In the genomic region with DNA sequence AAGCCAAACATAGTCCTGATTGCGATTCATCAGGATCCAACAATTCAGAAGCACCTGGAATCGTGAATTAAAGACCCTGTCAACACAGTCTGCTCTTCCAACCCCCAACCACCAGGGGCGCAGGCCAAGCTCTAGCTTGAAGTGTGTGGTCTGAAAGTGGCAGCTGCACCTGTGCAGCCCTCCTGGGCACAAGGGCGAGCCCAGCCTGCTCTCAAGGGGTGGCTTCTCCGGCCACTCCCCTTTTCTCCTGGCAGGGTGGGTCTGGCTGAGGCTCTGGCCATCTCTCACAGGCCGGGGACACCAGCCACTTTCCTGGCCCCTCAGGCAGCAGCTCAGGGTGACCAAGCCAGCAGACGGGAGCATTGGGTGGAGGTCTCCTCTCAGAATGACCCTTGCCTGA, we compare ENCODE assay signal across 11 cellular contexts.
A peak's percentile ranks its signal among the peaks of the same experiment; 100 is the strongest.
DNase-seq lines count a peak whose midpoint lies in the region; ATAC-seq and TF ChIP-seq lines count a peak whose summit lies in the region.
"Had no signal": no experiment of that assay in that cellular context is flagged by ENCODE, and none has a peak within 500 bp of the region (broad histone marks: within the 10 kb centered on the region; RNA-seq: fewer than 3 reads in every experiment).

No MANE protein-coding gene starts in this region.

- H3K4me3 Mint-ChIP-seq in neural crest cell: no peak overlapping the region
- no peak overlapping the region for H3K4me3 Mint-ChIP-seq in Calu3 (ENCODE audit: low read depth, unreplicated experiment)

- H3K9ac ChIP-seq in DND-41 (ENCODE audit: low read depth, low read length): no peak overlapping the region

- H3K4me1 Mint-ChIP-seq in neural crest cell (no peaks in the 10 kb centered on the region), Calu3 (ENCODE audit: low read depth, unreplicated experiment) (no peaks in the 10 kb centered on the region)

- no peaks in the 10 kb centered on the region for H3K4me1 ChIP-seq in DND-41 (ENCODE audit: insufficient read depth, low read length)

- no TSS peak for BruUV-seq in Calu3 (replicated peaks; lab: Mats Ljungman, UMichigan)

- H3K4me2 ChIP-seq in DND-41 (ENCODE audit: insufficient read depth, low read length): no peak overlapping the region

- peaks cover 11% of the 10 kb centered on the region for H3K79me2 ChIP-seq in DND-41 (ENCODE audit: insufficient read depth, low read length)

- H3K27ac ChIP-seq in DND-41 (ENCODE audit: low read length): no peak overlapping the region
- H3K27ac ChIP-seq in brain microvascular endothelial cell: no peak overlapping the region

- TF ChIP-seq CTCF in DND-41 (IDR thresholded peaks at IDR 0.05; ENCODE audit: borderline replicate concordance, extremely low read depth, low read length, poor library complexity, severe bottlenecking) (peak; percentile 45), brain microvascular endothelial cell (IDR thresholded peaks at IDR 0.05; ENCODE audit: low read depth, low read length, missing control alignments) (peak; percentile 71), neural crest cell (conservative IDR thresholded peaks at IDR 0.05) (peak; percentile 64), Calu3 (IDR thresholded peaks at IDR 0.05; ENCODE audit: unreplicated experiment) (no peak)

- intact Hi-C loops in Calu3 (cut with micrococcal nuclease; ENCODE audit: unreplicated experiment): no loop called here

- H3K27me3 ChIP-seq in DND-41 (ENCODE audit: insufficient read depth, low read length, poor library complexity): no peaks in the 10 kb centered on the region
- no peaks in the 10 kb centered on the region for H3K27me3 ChIP-seq in brain microvascular endothelial cell (replicated peaks)

- H3K36me3 Mint-ChIP-seq in neural crest cell (ENCODE audit: low read depth) (peaks cover 16% of the 10 kb centered on the region), Calu3 (ENCODE audit: insufficient read depth, unreplicated experiment) (peaks cover 4% of the 10 kb centered on the region)

- in situ Hi-C loops in brain microvascular endothelial cell (cut with HindIII; ENCODE audit: low pct_ligation_motif_present, low sequenced_read_pairs): no loop called here

- H3K27me3 Mint-ChIP-seq in neural crest cell (ENCODE audit: low read depth) (no peaks in the 10 kb centered on the region), Calu3 (ENCODE audit: unreplicated experiment) (no peaks in the 10 kb centered on the region)

- H3K9me3 Mint-ChIP-seq in neural crest cell (no peaks in the 10 kb centered on the region), Calu3 (ENCODE audit: low read depth, unreplicated experiment) (no peaks in the 10 kb centered on the region)

- no peaks in the 10 kb centered on the region for H3K9me3 ChIP-seq in DND-41 (ENCODE audit: insufficient read depth, low read length, severe bottlenecking)

- H3K27ac Mint-ChIP-seq in neural crest cell (ENCODE audit: unreplicated experiment) (no peak overlapping the region), Calu3 (ENCODE audit: unreplicated experiment) (no peak overlapping the region)

- peak; percentile 66; the same call in 2 of the 3 replicates for ATAC-seq in DND-41 (ENCODE audit: insufficient read depth, low read depth)
- ATAC-seq: left colon had no signal

- CTCF ChIA-PET in Calu3 (lab: Charles Lee): no interaction called here

- no peak for DNase-seq in DND-41
- peak; percentile 55 for DNase-seq in HuH-7 (ENCODE audit: low spot score)
- DNase-seq in brain microvascular endothelial cell: no peak
- peak; percentile 26 for DNase-seq in neural crest cell (ENCODE audit: low read depth, low spot score)
- DNase-seq in kidney tubule cell (ENCODE audit: low spot score): no peak
- no peak for DNase-seq in T1000 (lab: John Stamatoyannopoulos, UW)
- DNase-seq in Calu3: no peak
- no peak for DNase-seq in AG20443 (ENCODE audit: low spot score)
- DNase-seq: activated CD4-positive, alpha-beta T cell treated with anti-CD3 and anti-CD28 coated beads, Interleukin-2, amount 50 U/mL, for 1 hour; left colon; NCI-H2227 treated with DMSO at 0.1 percent for 48 hours had no signal

- no peak overlapping the region for H2AFZ ChIP-seq in DND-41 (ENCODE audit: low read depth, low read length)

- H3K4me3 ChIP-seq in DND-41 (ENCODE audit: low read depth in 1 of 2, low read length in 2 of 2) (no peak overlapping the region), brain microvascular endothelial cell (ENCODE audit: low read depth, low read length) (no peak overlapping the region)

- H3K36me3 ChIP-seq in DND-41 (ENCODE audit: insufficient read depth, low read length) (peaks cover 70% of the 10 kb centered on the region), brain microvascular endothelial cell (replicated peaks) (peaks cover 69% of the 10 kb centered on the region)

- H4K20me1 ChIP-seq in DND-41 (ENCODE audit: insufficient read depth, low read length): peaks cover 43% of the 10 kb centered on the region

Comparison
In these comparisons a context has a peak if more than half of its experiments do, and no peak if none do; other contexts are left out.
1. DNase-seq: peak in HuH-7 (single experiment) and neural crest cell (single experiment); none in DND-41 (single experiment), brain microvascular endothelial cell (single experiment), kidney tubule cell (single experiment), T1000 (single experiment), Calu3 (single experiment) and AG20443 (single experiment).